ENCODE assay signal across 23 cellular contexts in the genomic region with DNA sequence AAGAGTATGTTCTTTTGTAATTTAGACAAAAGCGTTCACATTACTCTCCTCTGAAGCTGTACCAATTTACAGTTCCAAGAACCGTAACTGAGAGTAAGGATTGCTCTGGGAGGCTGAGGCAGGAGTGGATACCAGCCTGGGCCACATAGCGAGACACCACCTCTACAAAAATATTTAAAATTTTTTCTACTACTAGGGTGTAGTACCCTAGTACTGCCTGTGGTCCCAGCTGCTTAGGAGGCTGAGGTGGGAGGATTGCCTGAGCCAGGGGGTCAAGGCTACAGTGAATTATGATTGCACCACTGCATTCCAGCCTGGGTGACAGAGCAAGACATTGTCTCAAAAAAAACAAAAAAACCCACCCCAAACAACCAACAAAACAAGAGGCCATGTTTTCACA. TPM values are rescaled to one million over a fixed set of nuclear protein-coding genes. Genes with fewer than 3 reads are reported as not detected.
"Had no signal": no experiment of that assay in that cellular context is flagged by ENCODE, and none has a peak within 500 bp of the region (broad histone marks: within the 10 kb centered on the region; RNA-seq: fewer than 3 reads in every experiment).

No MANE protein-coding gene starts in this region.

- H3K9me3 Mint-ChIP-seq: activated CD4-positive, alpha-beta memory T cell treated with anti-CD3 and anti-CD28 coated beads, Interleukin-2, amount 10 ng/mL, durations not matched to agents 7 days and 5 days; activated naive CD4-positive, alpha-beta T cell treated with anti-CD3 and anti-CD28 coated beads, Interleukin-2, amount 50 U/mL, for 24 hours; nephron; stimulated activated naive CD8-positive, alpha-beta T cell treated with anti-CD3 and anti-CD28 coated beads, Interleukin-15, Interleukin-2, amounts not matched to agents 100 ng/mL and 50 ng/mL, for 24 hours had no signal

- H3K9me3 ChIP-seq: gastroesophageal sphincter, right atrium auricular region, upper lobe of right lung had no signal

- DNase-seq: activated CD4-positive, alpha-beta memory T cell treated with anti-CD3 and anti-CD28 coated beads, Interleukin-2, amount 10 ng/mL, durations not matched to agents 7 days and 5 days; activated effector memory CD4-positive, alpha-beta T cell treated with anti-CD3 and anti-CD28 coated beads, Interleukin-2, amount 50 U/mL, for 16 hours; activated T-cell treated with anti-CD3 and anti-CD28 coated beads, Interleukin-2, amount 50 U/mL, for 48 hours; hippocampal formation; kidney glomerular epithelial cell; occipital lobe; small intestine; stimulated activated CD4-positive, alpha-beta T cell treated with anti-CD3 and anti-CD28 coated beads, Interleukin-4, amount 100 ng/mL, for 4 hours; stimulated activated CD8-positive, alpha-beta memory T cell treated with anti-CD3 and anti-CD28 coated beads, Interleukin-4, amount 100 ng/mL, for 48 hours; T-helper 1 cell; T1000; upper lobe of right lung had no signal

- H3K4me1 Mint-ChIP-seq: activated CD4-positive, alpha-beta memory T cell treated with anti-CD3 and anti-CD28 coated beads, Interleukin-2, amount 10 ng/mL, durations not matched to agents 7 days and 5 days; activated naive CD4-positive, alpha-beta T cell treated with anti-CD3 and anti-CD28 coated beads, Interleukin-2, amount 50 U/mL, for 24 hours had no signal

- H3K27ac Mint-ChIP-seq: activated CD4-positive, alpha-beta memory T cell treated with anti-CD3 and anti-CD28 coated beads, Interleukin-2, amount 10 ng/mL, durations not matched to agents 7 days and 5 days; activated naive CD4-positive, alpha-beta T cell treated with anti-CD3 and anti-CD28 coated beads, Interleukin-2, amount 50 U/mL, for 24 hours; nephron; progenitor cell of endocrine pancreas; stimulated activated naive CD8-positive, alpha-beta T cell treated with anti-CD3 and anti-CD28 coated beads, Interleukin-15, Interleukin-2, amounts not matched to agents 100 ng/mL and 50 ng/mL, for 24 hours had no signal

- H3K4me1 ChIP-seq: gastroesophageal sphincter, right atrium auricular region, upper lobe of right lung had no signal

- H3K27ac ChIP-seq: cardiac muscle cell, gastroesophageal sphincter, right atrium auricular region, upper lobe of right lung had no signal

- H3K36me3 ChIP-seq: cardiac muscle cell, gastroesophageal sphincter, right atrium auricular region, upper lobe of right lung had no signal

- H3K4me3 ChIP-seq: cardiac muscle cell, gastroesophageal sphincter, right atrium auricular region, upper lobe of right lung had no signal

- H3K27me3 ChIP-seq: cardiac muscle cell, gastroesophageal sphincter, right atrium auricular region, upper lobe of right lung had no signal

- ATAC-seq: gastroesophageal sphincter, upper lobe of right lung had no signal

- FAIRE-seq: small intestine had no signal

- H3K36me3 Mint-ChIP-seq: activated naive CD4-positive, alpha-beta T cell treated with anti-CD3 and anti-CD28 coated beads, Interleukin-2, amount 50 U/mL, for 24 hours had no signal

- H3K4me3 Mint-ChIP-seq: activated CD4-positive, alpha-beta memory T cell treated with anti-CD3 and anti-CD28 coated beads, Interleukin-2, amount 10 ng/mL, durations not matched to agents 7 days and 5 days; activated naive CD4-positive, alpha-beta T cell treated with anti-CD3 and anti-CD28 coated beads, Interleukin-2, amount 50 U/mL, for 24 hours; nephron; stimulated activated naive CD8-positive, alpha-beta T cell treated with anti-CD3 and anti-CD28 coated beads, Interleukin-15, Interleukin-2, amounts not matched to agents 100 ng/mL and 50 ng/mL, for 24 hours had no signal

RNA-seq across cellular contexts. Expression of a gene that starts 12.1 kb away (rescaled TPM):
- total RNA-seq: activated CD4-positive, alpha-beta memory T cell treated with anti-CD3 and anti-CD28 coated beads, Interleukin-2, amount 10 ng/mL, durations not matched to agents 7 days and 5 days; dermis microvascular lymphatic vessel endothelial cell; gastroesophageal sphincter; lower leg skin; occipital lobe; progenitor cell of endocrine pancreas; right atrium auricular region; temporal lobe; upper lobe of right lung had no signal
- polyA plus RNA-seq: cardiac muscle cell had no signal

RNA-seq across cellular contexts. Expression of a gene that starts 19.7 kb away (rescaled TPM):
- total RNA-seq: activated CD4-positive, alpha-beta memory T cell treated with anti-CD3 and anti-CD28 coated beads, Interleukin-2, amount 10 ng/mL, durations not matched to agents 7 days and 5 days; cardiac muscle cell; dermis microvascular lymphatic vessel endothelial cell; gastroesophageal sphincter; lower leg skin; mesenteric fat pad; progenitor cell of endocrine pancreas; right atrium auricular region; temporal lobe had no signal
- polyA plus RNA-seq: cardiac muscle cell had no signal
